Comparison of ENCODE assay signal across 28 cellular contexts in genomic region chr7:40755438-40755837, GRCh38.
"Had no signal": no experiment of that assay in that cellular context is flagged by ENCODE, and none has a peak within 500 bp of the region (broad histone marks: within the 10 kb centered on the region; RNA-seq: fewer than 3 reads in every experiment).

No MANE protein-coding gene starts in this region.

- DNase-seq: activated CD4-positive, alpha-beta T cell treated with anti-CD3 and anti-CD28 coated beads, Interleukin-2, amount 10 ng/mL, durations not matched to agents 7 days and 5 days; activated CD4-positive, CD25-positive, alpha-beta regulatory T cell treated with anti-CD3 and anti-CD28 coated beads, Interleukin-2, amount 50 U/mL, for 72 hours; activated CD8-positive, alpha-beta memory T cell treated with anti-CD3 and anti-CD28 coated beads, Interleukin-2, amount 10 ng/mL, durations not matched to agents 7 days and 5 days; activated CD8-positive, alpha-beta T cell treated with anti-CD3 and anti-CD28 coated beads for 36 hours; activated effector memory CD4-positive, alpha-beta T cell treated with anti-CD3 and anti-CD28 coated beads, Interleukin-2, amount 50 U/mL, for 16 hours; activated naive CD4-positive, alpha-beta T cell treated with anti-CD3 and anti-CD28 coated beads, Interleukin-2, amount 10 ng/mL, durations not matched to agents 7 days and 5 days; activated T-cell treated with anti-CD3 and anti-CD28 coated beads for 4 hours; brain microvascular endothelial cell; central memory CD4-positive, alpha-beta T cell; dermis blood vessel endothelial cell; effector CD8-positive, alpha-beta T cell; gastrocnemius medialis; hypothalamus; left lung; mammary epithelial cell; midbrain; ovary; psoas muscle; stimulated activated CD4-positive, alpha-beta T cell treated with anti-CD3 and anti-CD28 coated beads, Interleukin-1b, Interleukin-23, amount 100 ng/mL, for 48 hours; stimulated activated naive CD8-positive, alpha-beta T cell treated with anti-CD3 and anti-CD28 coated beads, Interleukin-15, amount 100 ng/mL, for 72 hours; tibial artery had no signal

- H3K9me3 ChIP-seq: ascending aorta, gastrocnemius medialis, left lung, neutrophil, ovary, psoas muscle, right atrium auricular region, tibial artery had no signal

- ATAC-seq: activated CD8-positive, alpha-beta memory T cell treated with anti-CD3 and anti-CD28 coated beads, Interleukin-2, amount 10 ng/mL, durations not matched to agents 7 days and 5 days; activated CD8-positive, alpha-beta T cell treated with anti-CD3 and anti-CD28 coated beads for 36 hours; esophagus mucosa; gastrocnemius medialis; left lung; psoas muscle; stimulated activated naive CD8-positive, alpha-beta T cell treated with anti-CD3 and anti-CD28 coated beads, Interleukin-15, amount 100 ng/mL, for 72 hours had no signal

- H3K27me3 ChIP-seq: ascending aorta, brain microvascular endothelial cell, gastrocnemius medialis, left lung, neutrophil, ovary, right atrium auricular region, tibial artery had no signal

- H3K4me1 Mint-ChIP-seq: activated CD8-positive, alpha-beta memory T cell treated with anti-CD3 and anti-CD28 coated beads, Interleukin-2, amount 10 ng/mL, durations not matched to agents 7 days and 5 days; stimulated activated naive CD8-positive, alpha-beta T cell treated with anti-CD3 and anti-CD28 coated beads, Interleukin-15, amount 100 ng/mL, for 72 hours had no signal

- FAIRE-seq: urothelium cell line had no signal

- H3K4me1 ChIP-seq: gastrocnemius medialis, left lung, psoas muscle, right atrium auricular region had no signal

- H3K36me3 Mint-ChIP-seq: activated CD8-positive, alpha-beta memory T cell treated with anti-CD3 and anti-CD28 coated beads, Interleukin-2, amount 10 ng/mL, durations not matched to agents 7 days and 5 days; activated naive CD4-positive, alpha-beta T cell treated with anti-CD3 and anti-CD28 coated beads, Interleukin-2, amount 10 ng/mL, durations not matched to agents 7 days and 5 days had no signal

- H3K4me3 ChIP-seq: ascending aorta, gastrocnemius medialis, left lung, ovary, psoas muscle, right atrium auricular region, tibial artery had no signal

- H3K27ac ChIP-seq: ascending aorta, brain microvascular endothelial cell, gastrocnemius medialis, left lung, neutrophil, ovary, psoas muscle, right atrium auricular region, tibial artery, VCaP had no signal

- H3K27ac Mint-ChIP-seq: activated CD4-positive, alpha-beta T cell treated with anti-CD3 and anti-CD28 coated beads, Interleukin-2, amount 10 ng/mL, durations not matched to agents 7 days and 5 days; activated CD8-positive, alpha-beta memory T cell treated with anti-CD3 and anti-CD28 coated beads, Interleukin-2, amount 10 ng/mL, durations not matched to agents 7 days and 5 days; activated CD8-positive, alpha-beta T cell treated with anti-CD3 and anti-CD28 coated beads for 36 hours; activated naive CD4-positive, alpha-beta T cell treated with anti-CD3 and anti-CD28 coated beads, Interleukin-2, amount 10 ng/mL, durations not matched to agents 7 days and 5 days; nephron; stimulated activated naive CD8-positive, alpha-beta T cell treated with anti-CD3 and anti-CD28 coated beads, Interleukin-15, amount 100 ng/mL, for 72 hours had no signal

- H3K4me3 Mint-ChIP-seq: activated CD4-positive, alpha-beta T cell treated with anti-CD3 and anti-CD28 coated beads, Interleukin-2, amount 10 ng/mL, durations not matched to agents 7 days and 5 days; activated CD8-positive, alpha-beta memory T cell treated with anti-CD3 and anti-CD28 coated beads, Interleukin-2, amount 10 ng/mL, durations not matched to agents 7 days and 5 days; activated CD8-positive, alpha-beta T cell treated with anti-CD3 and anti-CD28 coated beads for 36 hours; activated naive CD4-positive, alpha-beta T cell treated with anti-CD3 and anti-CD28 coated beads, Interleukin-2, amount 10 ng/mL, durations not matched to agents 7 days and 5 days; nephron; stimulated activated naive CD8-positive, alpha-beta T cell treated with anti-CD3 and anti-CD28 coated beads, Interleukin-15, amount 100 ng/mL, for 72 hours had no signal

- H3K27me3 Mint-ChIP-seq: activated CD4-positive, alpha-beta T cell treated with anti-CD3 and anti-CD28 coated beads, Interleukin-2, amount 10 ng/mL, durations not matched to agents 7 days and 5 days; activated CD8-positive, alpha-beta memory T cell treated with anti-CD3 and anti-CD28 coated beads, Interleukin-2, amount 10 ng/mL, durations not matched to agents 7 days and 5 days; activated CD8-positive, alpha-beta T cell treated with anti-CD3 and anti-CD28 coated beads for 36 hours; activated naive CD4-positive, alpha-beta T cell treated with anti-CD3 and anti-CD28 coated beads, Interleukin-2, amount 10 ng/mL, durations not matched to agents 7 days and 5 days; stimulated activated naive CD8-positive, alpha-beta T cell treated with anti-CD3 and anti-CD28 coated beads, Interleukin-15, amount 100 ng/mL, for 72 hours had no signal

- H3K9me3 Mint-ChIP-seq: activated CD4-positive, alpha-beta T cell treated with anti-CD3 and anti-CD28 coated beads, Interleukin-2, amount 10 ng/mL, durations not matched to agents 7 days and 5 days; activated CD8-positive, alpha-beta T cell treated with anti-CD3 and anti-CD28 coated beads for 36 hours; activated naive CD4-positive, alpha-beta T cell treated with anti-CD3 and anti-CD28 coated beads, Interleukin-2, amount 10 ng/mL, durations not matched to agents 7 days and 5 days; nephron; stimulated activated naive CD8-positive, alpha-beta T cell treated with anti-CD3 and anti-CD28 coated beads, Interleukin-15, amount 100 ng/mL, for 72 hours had no signal

- H3K36me3 ChIP-seq: ascending aorta, brain microvascular endothelial cell, gastrocnemius medialis, left lung, neutrophil, ovary, right atrium auricular region, tibial artery had no signal
